10 cellular contexts compared by ENCODE assay signal in genomic region chr6:28393912-28394662, GRCh38. TPM values are rescaled to one million over a fixed set of nuclear protein-coding genes. Genes with fewer than 3 reads are reported as not detected.
DNase-seq lines count a peak whose midpoint lies in the region; ATAC-seq and TF ChIP-seq lines count a peak whose summit lies in the region.
"Had no signal": no experiment of that assay in that cellular context is flagged by ENCODE, and none has a peak within 500 bp of the region (broad histone marks: within the 10 kb centered on the region; RNA-seq: fewer than 3 reads in every experiment).

No MANE protein-coding gene starts in this region.

- no peaks in the 10 kb centered on the region for H3K9me3 ChIP-seq in breast epithelium
- H3K9me3 ChIP-seq: colonic mucosa, Peyer's patch had no signal

- POLR2A ChIA-PET in MCF 10A (lab: Yijun Ruan, JAX) (interaction anchor here (0.6 kb wide), 1 partner anchor 253 kb away, joined by 3 read pairs; no protein-coding TSS in a partner anchor), RWPE1 (lab: Yijun Ruan, JAX; ENCODE audit: low non-redundant PET) (no interaction called here)

- no peaks in the 10 kb centered on the region for H3K9me3 Mint-ChIP-seq in MCF 10A (ENCODE audit: unreplicated experiment)

- no peak overlapping the region for H3K27ac Mint-ChIP-seq in MCF 10A (ENCODE audit: low read depth, unreplicated experiment)

- peak; percentile 35 for DNase-seq in MCF 10A (ENCODE audit: unreplicated experiment)
- DNase-seq in breast epithelium (ENCODE audit: low spot score in 2 of 2), result no peak
- no peak for DNase-seq in RWPE1 (ENCODE audit: low spot score)
- peak; percentile 26 for DNase-seq in fibroblast of the aortic adventitia (ENCODE audit: low read depth)
- no peak for DNase-seq in sciatic nerve (ENCODE audit: low spot score)
- DNase-seq in NCI-H2171 treated with DMSO at 0.1 percent for 48 hours (lab: John Stamatoyannopoulos, UW), result no peak
- no peak for DNase-seq in NCI-H446 treated with DMSO at 0.1 percent for 48 hours (lab: John Stamatoyannopoulos, UW)
- DNase-seq in NCI-H146 (lab: John Stamatoyannopoulos, UW), result no peak
- DNase-seq: colonic mucosa, Peyer's patch had no signal

- CTCF ChIA-PET in MCF 10A (lab: Yijun Ruan, JAX) (interaction anchor here (0.6 to 4.1 kb wide), 7 partner anchors 9 to 1541 kb away, joined by 3 to 30 read pairs (median 4); no protein-coding TSS in a partner anchor), RWPE1 (lab: Yijun Ruan, JAX) (interaction anchor here (0.5 to 1.8 kb wide), 2 partner anchors 10 to 211 kb away, joined by 3 to 5 read pairs; no protein-coding TSS in a partner anchor)

- H3K27ac ChIP-seq in breast epithelium (no peak overlapping the region), RWPE1 (no peak overlapping the region)
- H3K27ac ChIP-seq: colonic mucosa, Peyer's patch had no signal

- H3K4me1 Mint-ChIP-seq in MCF 10A (ENCODE audit: insufficient read depth, unreplicated experiment), result peaks cover 31% of the 10 kb centered on the region

- TF ChIP-seq POLR2A in breast epithelium (IDR thresholded peaks at IDR 0.05), result no peak

- peaks cover 0 to 14% of the 10 kb centered on the region in 2 donors for H3K4me1 ChIP-seq in breast epithelium
- H3K4me1 ChIP-seq: colonic mucosa had no signal

- no peak for ATAC-seq in sciatic nerve

- H3K36me3 Mint-ChIP-seq in MCF 10A (ENCODE audit: insufficient read depth, unreplicated experiment), result peaks cover 59% of the 10 kb centered on the region

- intact Hi-C loops in MCF 10A (cut with micrococcal nuclease), result loop anchor here (1.0 kb wide), 2 partner anchors 186 to 290 kb away; no protein-coding TSS in a partner anchor
- intact Hi-C loops in breast epithelium (cut with DNase I; ENCODE audit: low total_unique reads), result no loop called here
- intact Hi-C loops in sciatic nerve (cut with DNase I), result no loop called here

- peak; percentile 33 for TF ChIP-seq CTCF in MCF 10A (IDR thresholded peaks at IDR 0.05; ENCODE audit: unreplicated experiment)
- TF ChIP-seq CTCF in breast epithelium (IDR thresholded peaks at IDR 0.05), result no peak
- TF ChIP-seq CTCF in RWPE1 (conservative IDR thresholded peaks at IDR 0.05; ENCODE audit: low read depth), result peak; percentile 24; the same call in 1 of the 2 replicates
- peak; percentile 40 for TF ChIP-seq CTCF in fibroblast of the aortic adventitia (IDR thresholded peaks at IDR 0.05; ENCODE audit: insufficient read depth, low read length)

- H3K4me3 Mint-ChIP-seq in MCF 10A (ENCODE audit: unreplicated experiment), result no peak overlapping the region

- no peaks in the 10 kb centered on the region for H3K27me3 Mint-ChIP-seq in MCF 10A (ENCODE audit: insufficient read depth, unreplicated experiment)

- H3K36me3 ChIP-seq in breast epithelium, result no peaks in the 10 kb centered on the region

- no TSS peak for BruUV-seq in MCF 10A (replicated peaks; lab: Mats Ljungman, UMichigan)

- H3K4me3 ChIP-seq in breast epithelium (no peak overlapping the region), fibroblast of the aortic adventitia (ENCODE audit: low read depth, low read length) (no peak overlapping the region)
- H3K4me3 ChIP-seq: colonic mucosa, Peyer's patch had no signal

- H3K27me3 ChIP-seq in breast epithelium, result no peaks in the 10 kb centered on the region
- H3K27me3 ChIP-seq: colonic mucosa, Peyer's patch had no signal

RNA-seq across cellular contexts. Expression of gene ZSCAN12, which starts 5.5 kb away (rescaled TPM):
- 4.4 and 5.3 TPM in 2 replicates for total RNA-seq in MCF 10A (2022)
- 10 to 100 TPM in 1 of 3 donors, 1 to 10 TPM in 2; 4.2 to 11.6 (median 7.5) TPM for total RNA-seq in breast epithelium
- 6.5 and 11.0 TPM in 2 replicates for total RNA-seq in fibroblast of the aortic adventitia (ENCODE audit: low replicate concordance)
- total RNA-seq in sciatic nerve, result 7.3 TPM

RNA-seq across cellular contexts. Expression of gene ZKSCAN3, which starts 44.3 kb away (rescaled TPM):
- total RNA-seq in MCF 10A (2022), result 2.7 and 3.7 TPM in 2 replicates
- 1 to 10 TPM; 3.4 to 6.4 (median 3.6) TPM for total RNA-seq in breast epithelium
- 2.6 and 3.6 TPM in 2 replicates for total RNA-seq in fibroblast of the aortic adventitia (ENCODE audit: low replicate concordance)
- total RNA-seq in sciatic nerve, result 7.8 TPM

RNA-seq across cellular contexts. Expression of gene ZSCAN23, which starts 49.2 kb away (rescaled TPM):
- total RNA-seq in MCF 10A (2022), result 3.0 and 4.7 TPM in 2 replicates
- 1 to 10 TPM; 1.1 to 6.0 (median 5.6) TPM for total RNA-seq in breast epithelium
- total RNA-seq in fibroblast of the aortic adventitia (ENCODE audit: low replicate concordance), result 6.7 and 12.0 TPM in 2 replicates
- 6.5 TPM for total RNA-seq in sciatic nerve

RNA-seq across cellular contexts. Expression of gene ZSCAN31, which starts 58.1 kb away (rescaled TPM):
- 5.0 and 6.7 TPM in 2 replicates for total RNA-seq in MCF 10A (2022)
- total RNA-seq in breast epithelium, result 10 to 100 TPM in 2 of 3 donors, 1 to 10 TPM in 1; 4.6 to 19.3 (median 17.4) TPM
- 13.9 and 31.2 TPM in 2 replicates for total RNA-seq in fibroblast of the aortic adventitia (ENCODE audit: low replicate concordance)
- total RNA-seq in sciatic nerve, result 17.4 TPM

Comparison
In these comparisons a context has a peak if more than half of its experiments do, and no peak if none do; other contexts are left out.
1. DNase-seq: peak in MCF 10A (single experiment) and fibroblast of the aortic adventitia (single experiment); none in breast epithelium (0 of 2), RWPE1 (single experiment), sciatic nerve (single experiment), NCI-H2171 treated with DMSO at 0.1 percent for 48 hours (single experiment), NCI-H446 treated with DMSO at 0.1 percent for 48 hours (single experiment) and NCI-H146 (single experiment).
2. CTCF ChIP-seq: peak in MCF 10A (single experiment), RWPE1 (single experiment) and fibroblast of the aortic adventitia (single experiment); none in breast epithelium (0 of 3).